In genomic region chr6:103081126-103081525, GRCh38 we compare ENCODE assay signal across 4 cellular contexts.
"Had no signal": no experiment of that assay in that cellular context is flagged by ENCODE, and none has a peak within 500 bp of the region (broad histone marks: within the 10 kb centered on the region; RNA-seq: fewer than 3 reads in every experiment).

No MANE protein-coding gene starts in this region.

- H3K4me2 ChIP-seq: GM23338 had no signal

- H3K4me1 Mint-ChIP-seq: GM23338, H9 had no signal

- DNase-seq: H9, HCEC 1CT, IMR-90 had no signal

- H3K4me3 Mint-ChIP-seq: GM23338, H9 had no signal

- H2AFZ ChIP-seq: GM23338 had no signal

- H3K9me3 Mint-ChIP-seq: GM23338, H9 had no signal

- H3K27ac Mint-ChIP-seq: GM23338, H9 had no signal

- H3K4me3 ChIP-seq: GM23338 had no signal
